8 cellular contexts compared by ENCODE assay signal in the genomic region with DNA sequence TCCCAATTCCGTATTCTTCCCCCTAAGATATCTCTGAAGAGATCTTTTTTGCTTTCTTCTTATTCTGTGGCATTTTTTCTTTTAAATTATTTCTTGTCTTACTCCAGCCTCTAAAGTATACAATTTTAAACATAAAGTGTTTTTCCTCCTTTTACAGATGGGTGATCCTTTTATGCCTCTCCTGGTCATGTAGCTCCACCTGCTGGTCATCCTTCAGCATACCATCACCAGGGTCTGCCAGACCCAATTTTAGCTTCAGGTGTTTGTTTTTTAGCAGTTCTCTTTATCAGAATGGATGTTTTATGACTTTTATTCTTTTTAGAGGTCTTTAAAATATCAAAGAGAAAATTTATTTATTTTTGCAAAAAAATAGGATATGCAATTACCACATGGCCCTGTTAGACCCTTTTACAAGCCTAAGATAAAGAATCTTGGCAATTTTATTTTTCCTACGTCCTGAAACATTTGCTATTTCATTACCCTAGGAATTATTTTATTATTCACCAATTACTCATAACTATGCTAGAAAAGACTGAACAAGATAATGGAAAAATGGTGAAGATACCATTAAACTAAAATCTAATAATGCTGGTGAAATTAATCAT. TPM values are rescaled to one million over a fixed set of nuclear protein-coding genes. Genes with fewer than 3 reads are reported as not detected.
A peak's percentile ranks its signal among the peaks of the same experiment; 100 is the strongest.
DNase-seq lines count a peak whose midpoint lies in the region; ATAC-seq and TF ChIP-seq lines count a peak whose summit lies in the region.

No MANE protein-coding gene starts in this region.

- ATAC-seq in GM21723 (IDR thresholded peaks at IDR 0.05; ENCODE audit: unreplicated experiment): peak; percentile 83

- TF ChIP-seq CTCF in MM.1S (IDR thresholded peaks at IDR 0.05; ENCODE audit: low read length) (peak; percentile 93), hepatocyte (IDR thresholded peaks at IDR 0.05; ENCODE audit: poor library complexity) (peak; percentile 96)

- DNase-seq in EH (ENCODE audit: low read depth) (peak; percentile 72), MM.1S (peak; percentile 49), SW480 (ENCODE audit: low spot score) (peak; percentile 10), anterior cingulate cortex (lab: John Stamatoyannopoulos, UW) (peak in 36 of 58 donors; percentile 0 to 54 (median 9)), hepatocyte (ENCODE audit: low spot score) (peak; percentile 81), smooth muscle cell of the brain vasculature (ENCODE audit: low read depth, low spot score) (peak; percentile 35), OCI-M2 (lab: John Stamatoyannopoulos, UW; ENCODE audit: unreplicated experiment) (no peak)

- H3K4me2 ChIP-seq in MM.1S (ENCODE audit: low read depth, low read length) (no peak overlapping the region), hepatocyte (no peak overlapping the region)

- H3K9me2 ChIP-seq in MM.1S (replicated peaks; ENCODE audit: insufficient read depth, low read length) (no peaks in the 10 kb centered on the region), hepatocyte (replicated peaks; ENCODE audit: insufficient read depth) (no peaks in the 10 kb centered on the region)

- H3F3A ChIP-seq in MM.1S (ENCODE audit: insufficient read depth, low read length): no peaks in the 10 kb centered on the region

- no peaks in the 10 kb centered on the region for H3K79me2 ChIP-seq in MM.1S (ENCODE audit: low read length)
- no peaks in the 10 kb centered on the region for H3K79me2 ChIP-seq in hepatocyte

- no peaks in the 10 kb centered on the region for H3K4me1 ChIP-seq in MM.1S (ENCODE audit: low read length)
- no peaks in the 10 kb centered on the region for H3K4me1 ChIP-seq in hepatocyte (ENCODE audit: insufficient read depth)

- H3K4me3 ChIP-seq in MM.1S (ENCODE audit: low read length) (no peak overlapping the region), hepatocyte (no peak overlapping the region)

- H4K20me1 ChIP-seq in MM.1S (ENCODE audit: insufficient read depth, low read length): no peaks in the 10 kb centered on the region
- no peaks in the 10 kb centered on the region for H4K20me1 ChIP-seq in hepatocyte (ENCODE audit: insufficient read depth, poor library complexity, severe bottlenecking)

- H2AFZ ChIP-seq in MM.1S (ENCODE audit: low read length): no peak overlapping the region
- no peak overlapping the region for H2AFZ ChIP-seq in hepatocyte

- no peaks in the 10 kb centered on the region for H3K27me3 ChIP-seq in MM.1S (replicated peaks; ENCODE audit: insufficient read depth, low read length)
- no peaks in the 10 kb centered on the region for H3K27me3 ChIP-seq in hepatocyte

- no peaks in the 10 kb centered on the region for H3K9me3 ChIP-seq in MM.1S (replicated peaks; ENCODE audit: insufficient read depth, low read length)
- H3K9me3 ChIP-seq in hepatocyte (ENCODE audit: low read depth): no peaks in the 10 kb centered on the region

- H3K27ac ChIP-seq in MM.1S (ENCODE audit: low read length) (no peak overlapping the region), hepatocyte (no peak overlapping the region)

- 87% methylated on average over 2 of the region's 2 CpGs for WGBS in hepatocyte (ENCODE audit: low lambda C conversion rate, missing lambda C conversion rate)

- H3K36me3 ChIP-seq in MM.1S (replicated peaks; ENCODE audit: insufficient read depth, low read length) (no peaks in the 10 kb centered on the region), hepatocyte (replicated peaks; ENCODE audit: insufficient read depth, low read depth) (no peaks in the 10 kb centered on the region)

- H3K9ac ChIP-seq in MM.1S (ENCODE audit: low read length): no peak overlapping the region

RNA-seq across cellular contexts. Expression of a gene that starts 55.4 kb away (rescaled TPM):
- 42.9 and 49.2 TPM in 2 replicates for total RNA-seq in hepatocyte
- 18.9 and 25.2 TPM in 2 replicates for polyA plus RNA-seq in hepatocyte

RNA-seq across cellular contexts. Expression of a gene that starts 55.6 kb away (rescaled TPM):
- 28.9 and 45.8 TPM in 2 replicates for total RNA-seq in hepatocyte
- polyA plus RNA-seq in hepatocyte: 8.3 and 9.3 TPM in 2 replicates
